ENCODE assay signal across 12 cellular contexts in genomic region chr15:99447497-99448371, GRCh38.
DNase-seq lines count a peak whose midpoint lies in the region; ATAC-seq and TF ChIP-seq lines count a peak whose summit lies in the region.
"Had no signal": no experiment of that assay in that cellular context is flagged by ENCODE, and none has a peak within 500 bp of the region (broad histone marks: within the 10 kb centered on the region; RNA-seq: fewer than 3 reads in every experiment).

No MANE protein-coding gene starts in this region.

- no peak overlapping the region for H3K4me3 ChIP-seq in psoas muscle
- H3K4me3 ChIP-seq: GM12878, ovary had no signal

- ATAC-seq in activated CD4-positive, alpha-beta T cell treated with anti-CD3 and anti-CD28 coated beads for 36 hours, result no peak
- ATAC-seq in psoas muscle (peak in 3 of 4 donors; percentile 10 to 65 (median 19)), GM18861 (IDR thresholded peaks at IDR 0.05; ENCODE audit: unreplicated experiment) (no peak), HG03108 (IDR thresholded peaks at IDR 0.05; ENCODE audit: unreplicated experiment) (no peak)
- ATAC-seq: GM12878 had no signal

- H3K4me3 Mint-ChIP-seq in activated CD4-positive, alpha-beta T cell treated with anti-CD3 and anti-CD28 coated beads for 36 hours, result no peak overlapping the region
- H3K4me3 Mint-ChIP-seq in dendritic cell treated with granulocyte-macrophage colony-stimulating factor and Interleukin-4, amounts not matched to agents 40 ng/mL and 50 ng/mL, for 4 days, result no peak overlapping the region

- no peaks in the 10 kb centered on the region for H3K9me3 Mint-ChIP-seq in activated CD4-positive, alpha-beta T cell treated with anti-CD3 and anti-CD28 coated beads for 36 hours (ENCODE audit: low read depth)
- no peaks in the 10 kb centered on the region for H3K9me3 Mint-ChIP-seq in dendritic cell treated with granulocyte-macrophage colony-stimulating factor and Interleukin-4, amounts not matched to agents 40 ng/mL and 50 ng/mL, for 4 days

- WGBS in psoas muscle, 3 donors, result 23 to 30% (median 29%) methylated on average over 20 to 28 of the region's 28 CpGs

- H3K27me3 Mint-ChIP-seq in activated CD4-positive, alpha-beta T cell treated with anti-CD3 and anti-CD28 coated beads for 36 hours, result no peaks in the 10 kb centered on the region
- H3K27me3 Mint-ChIP-seq in dendritic cell treated with granulocyte-macrophage colony-stimulating factor and Interleukin-4, amounts not matched to agents 40 ng/mL and 50 ng/mL, for 4 days, result peaks cover 20% of the 10 kb centered on the region

- H3K4me1 ChIP-seq in psoas muscle, result peaks cover 39% of the 10 kb centered on the region

- peaks cover 0 to 2% (median 0%) of the 10 kb centered on the region in 3 donors for H3K27me3 ChIP-seq in psoas muscle (ENCODE audit: insufficient read depth in 3 of 3, low read length in 2 of 3)
- H3K27me3 ChIP-seq: ovary had no signal

- H3K27ac ChIP-seq in psoas muscle, result peak overlapping the region; percentile 60
- H3K27ac ChIP-seq: ovary had no signal

- H3K9me3 ChIP-seq in psoas muscle, result no peaks in the 10 kb centered on the region
- H3K9me3 ChIP-seq: ovary had no signal

- CTCF ChIA-PET in activated CD4-positive, alpha-beta T cell treated with anti-CD3 and anti-CD28 coated beads for 36 hours (lab: Charles Lee), result no interaction called here

- no peak for TF ChIP-seq CTCF in psoas muscle (IDR thresholded peaks at IDR 0.05)

- no peak overlapping the region for H3K27ac Mint-ChIP-seq in activated CD4-positive, alpha-beta T cell treated with anti-CD3 and anti-CD28 coated beads for 36 hours
- peak overlapping the region; percentile 35 for H3K27ac Mint-ChIP-seq in dendritic cell treated with granulocyte-macrophage colony-stimulating factor and Interleukin-4, amounts not matched to agents 40 ng/mL and 50 ng/mL, for 4 days

- DNase-seq in activated CD4-positive, alpha-beta T cell treated with anti-CD3 and anti-CD28 coated beads for 36 hours, result peak; percentile 52
- no peak for DNase-seq in activated CD4-positive, alpha-beta T cell treated with anti-CD3 and anti-CD28 coated beads for 4 hours
- DNase-seq in NCI-H1105 treated with DMSO at 0.1 percent for 48 hours (lab: John Stamatoyannopoulos, UW) (peak; percentile 75), psoas muscle (no peak), LoVo (ENCODE audit: low spot score) (no peak)
- DNase-seq: activated naive CD4-positive, alpha-beta T cell treated with anti-CD3 and anti-CD28 coated beads, Interleukin-2, amount 50 U/mL, for 16 hours; MV-4-11 had no signal

- peaks cover 62% of the 10 kb centered on the region for H3K4me1 Mint-ChIP-seq in activated CD4-positive, alpha-beta T cell treated with anti-CD3 and anti-CD28 coated beads for 36 hours
- H3K4me1 Mint-ChIP-seq in dendritic cell treated with granulocyte-macrophage colony-stimulating factor and Interleukin-4, amounts not matched to agents 40 ng/mL and 50 ng/mL, for 4 days (ENCODE audit: low read depth), result peaks cover 31% of the 10 kb centered on the region

- intact Hi-C loops in activated CD4-positive, alpha-beta T cell treated with anti-CD3 and anti-CD28 coated beads for 36 hours (cut with DNase I, micrococcal nuclease), result no loop called here
- intact Hi-C loops in dendritic cell treated with granulocyte-macrophage colony-stimulating factor and Interleukin-4, amounts not matched to agents 40 ng/mL and 50 ng/mL, for 4 days (cut with micrococcal nuclease), result no loop called here
- intact Hi-C loops in psoas muscle (cut with DNase I), result loop anchor here in 1 of 2 donors (10.0 kb wide), 1 partner anchor 117 kb away; the partner anchor contains the start of gene MEF2A

- H3K36me3 Mint-ChIP-seq in activated CD4-positive, alpha-beta T cell treated with anti-CD3 and anti-CD28 coated beads for 36 hours (ENCODE audit: low read depth), result no peaks in the 10 kb centered on the region
- no peaks in the 10 kb centered on the region for H3K36me3 Mint-ChIP-seq in dendritic cell treated with granulocyte-macrophage colony-stimulating factor and Interleukin-4, amounts not matched to agents 40 ng/mL and 50 ng/mL, for 4 days (ENCODE audit: low read depth)

- POLR2A ChIA-PET in activated CD4-positive, alpha-beta T cell treated with anti-CD3 and anti-CD28 coated beads for 36 hours (lab: Charles Lee), result no interaction called here

- H3K36me3 ChIP-seq in psoas muscle (ENCODE audit: insufficient read depth in 1 of 2, low read depth in 1 of 2), result no peaks in the 10 kb centered on the region
- H3K36me3 ChIP-seq: ovary had no signal

Comparison
In these comparisons a context has a peak if more than half of its experiments do, and no peak if none do; other contexts are left out.
1. DNase-seq: peak in activated CD4-positive, alpha-beta T cell treated with anti-CD3 and anti-CD28 coated beads for 36 hours (single experiment) and NCI-H1105 treated with DMSO at 0.1 percent for 48 hours (single experiment); none in activated CD4-positive, alpha-beta T cell treated with anti-CD3 and anti-CD28 coated beads for 4 hours (0 of 2), psoas muscle (0 of 2) and LoVo (single experiment).
2. ATAC-seq: peak in psoas muscle (3 of 4); none in activated CD4-positive, alpha-beta T cell treated with anti-CD3 and anti-CD28 coated beads for 36 hours (single experiment), GM18861 (single experiment) and HG03108 (single experiment).